In genomic region chr2:239654266-239654665, GRCh38 we compare ENCODE assay signal across 27 cellular contexts.
"Had no signal": no experiment of that assay in that cellular context is flagged by ENCODE, and none has a peak within 500 bp of the region (broad histone marks: within the 10 kb centered on the region; RNA-seq: fewer than 3 reads in every experiment).

No MANE protein-coding gene starts in this region.

- H3K9me3 ChIP-seq: neutrophil, pancreas, psoas muscle, right lobe of liver, sigmoid colon, stomach, tibial artery, transverse colon, upper lobe of right lung had no signal

- H3K4me3 ChIP-seq: pancreas, psoas muscle, right lobe of liver, sigmoid colon, stomach, tibial artery, transverse colon, upper lobe of right lung, uterus had no signal

- H3K4me3 Mint-ChIP-seq: naive B cell; naive thymus-derived CD8-positive, alpha-beta T cell; natural killer cell treated with Interleukin-12 subunit alpha and Interleukin-12 subunit beta and Interleukin-15 and Interleukin-18, amount 100 ng/mL, for 72 hours; nephron progenitor cell; stimulated activated effector memory CD8-positive, alpha-beta T cell treated with anti-CD3 and anti-CD28 coated beads, Interleukin-12 subunit alpha, Interleukin-12 subunit beta, amount 100 ng/mL, for 72 hours; stimulated activated naive B cell treated with anti-CD40 and anti-IgM and Interleukin-4, amounts not matched to agents 10 μg/mL and 1 μg/mL and 100 μg/mL, for 72 hours; stimulated activated naive CD8-positive, alpha-beta T cell treated with anti-CD3 and anti-CD28 coated beads, Interleukin-15, Interleukin-2, amounts not matched to agents 100 ng/mL and 50 ng/mL, for 24 hours; type B pancreatic cell had no signal

- ATAC-seq: naive thymus-derived CD8-positive, alpha-beta T cell; natural killer cell treated with Interleukin-12 subunit alpha and Interleukin-12 subunit beta and Interleukin-15 and Interleukin-18, amount 100 ng/mL, for 72 hours; pancreas; psoas muscle; right cardiac atrium; right lobe of liver; stimulated activated effector memory CD8-positive, alpha-beta T cell treated with anti-CD3 and anti-CD28 coated beads, Interleukin-12 subunit alpha, Interleukin-12 subunit beta, amount 100 ng/mL, for 72 hours; stimulated activated naive B cell treated with anti-CD40 and anti-IgM and Interleukin-4, amounts not matched to agents 10 μg/mL and 1 μg/mL and 100 μg/mL, for 72 hours; upper lobe of right lung had no signal

- DNase-seq: naive B cell; nephron progenitor cell; nucleus accumbens; pancreas; psoas muscle; right cardiac atrium; right lobe of liver; sigmoid colon; small intestine; stimulated activated CD4-positive, alpha-beta T cell treated with anti-CD3 and anti-CD28 coated beads, Interleukin-15, amount 100 ng/mL, for 24 hours; stimulated activated CD4-positive, alpha-beta T cell treated with anti-CD3 and anti-CD28 coated beads, Interleukin-2, amount 100 ng/mL, for 24 hours; stimulated activated CD4-positive, alpha-beta T cell treated with anti-CD3 and anti-CD28 coated beads, Interleukin-2, amount 100 ng/mL, for 48 hours; stimulated activated CD4-positive, alpha-beta T cell treated with anti-CD3 and anti-CD28 coated beads, Interleukin-4, amount 100 ng/mL, for 24 hours; stimulated activated naive B cell treated with anti-CD40 and anti-IgM and Interleukin-4, amounts not matched to agents 10 μg/mL and 1 μg/mL and 100 μg/mL, for 72 hours; stimulated activated naive CD4-positive, alpha-beta T cell treated with Interleukin-2 at 50 U/mL for 16 hours; stomach; transverse colon; upper lobe of right lung; uterus had no signal

- H3K27ac ChIP-seq: neutrophil, pancreas, psoas muscle, right lobe of liver, sigmoid colon, stomach, tibial artery, transverse colon, upper lobe of right lung, uterus had no signal

- H3K36me3 Mint-ChIP-seq: stimulated activated effector memory CD8-positive, alpha-beta T cell treated with anti-CD3 and anti-CD28 coated beads, Interleukin-12 subunit alpha, Interleukin-12 subunit beta, amount 100 ng/mL, for 72 hours; type B pancreatic cell had no signal

- H3K9me3 Mint-ChIP-seq: natural killer cell treated with Interleukin-12 subunit alpha and Interleukin-12 subunit beta and Interleukin-15 and Interleukin-18, amount 100 ng/mL, for 72 hours had no signal

- H3K27me3 ChIP-seq: pancreas, right lobe of liver, sigmoid colon, stomach, tibial artery, transverse colon, upper lobe of right lung, uterus had no signal

- H3K36me3 ChIP-seq: neutrophil, pancreas, right lobe of liver, sigmoid colon, stomach, tibial artery, transverse colon, upper lobe of right lung, uterus had no signal

- H3K4me1 Mint-ChIP-seq: naive B cell; naive thymus-derived CD8-positive, alpha-beta T cell; nephron progenitor cell; stimulated activated effector memory CD8-positive, alpha-beta T cell treated with anti-CD3 and anti-CD28 coated beads, Interleukin-12 subunit alpha, Interleukin-12 subunit beta, amount 100 ng/mL, for 72 hours; stimulated activated naive B cell treated with anti-CD40 and anti-IgM and Interleukin-4, amounts not matched to agents 10 μg/mL and 1 μg/mL and 100 μg/mL, for 72 hours had no signal

- H3K27ac Mint-ChIP-seq: naive thymus-derived CD8-positive, alpha-beta T cell; natural killer cell treated with Interleukin-12 subunit alpha and Interleukin-12 subunit beta and Interleukin-15 and Interleukin-18, amount 100 ng/mL, for 72 hours; nephron progenitor cell; progenitor cell of endocrine pancreas; stimulated activated effector memory CD8-positive, alpha-beta T cell treated with anti-CD3 and anti-CD28 coated beads, Interleukin-12 subunit alpha, Interleukin-12 subunit beta, amount 100 ng/mL, for 72 hours; stimulated activated naive B cell treated with anti-CD40 and anti-IgM and Interleukin-4, amounts not matched to agents 10 μg/mL and 1 μg/mL and 100 μg/mL, for 72 hours; stimulated activated naive CD8-positive, alpha-beta T cell treated with anti-CD3 and anti-CD28 coated beads, Interleukin-15, Interleukin-2, amounts not matched to agents 100 ng/mL and 50 ng/mL, for 24 hours; type B pancreatic cell had no signal
